Comparison of ENCODE assay signal across 2 cellular contexts in the genomic region with DNA sequence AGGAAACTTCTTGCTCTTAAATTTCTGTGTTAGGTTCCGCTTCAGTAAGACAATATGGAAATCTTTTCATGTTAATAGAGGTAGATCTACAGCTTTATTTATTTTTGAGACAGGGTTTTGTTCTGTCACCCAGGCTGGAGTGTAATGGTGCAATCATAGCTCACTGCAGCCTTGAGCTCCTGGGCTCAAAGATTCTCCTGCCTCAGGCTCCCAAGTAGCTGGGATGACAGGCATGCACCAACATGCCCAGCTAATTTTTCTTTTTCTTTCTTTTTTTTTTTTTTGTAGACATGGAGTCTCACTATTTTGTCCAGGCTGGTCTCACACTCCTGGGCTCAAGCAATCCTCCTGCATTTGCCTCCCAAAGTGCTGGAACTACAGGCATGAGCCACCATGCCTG.
TF ChIP-seq lines count a peak whose summit lies in the region.

No MANE protein-coding gene starts in this region.

TF ChIP-seq in GM23338, 12 proteins besides CTCF, POLR2A, EP300 and RAD21 (continues in another document):
- no peak for TF ChIP-seq ZNF331 (CRISPR knock-in tag; IDR thresholded peaks at IDR 0.05; ENCODE audit: low read depth)
- TF ChIP-seq, protein P1, sequence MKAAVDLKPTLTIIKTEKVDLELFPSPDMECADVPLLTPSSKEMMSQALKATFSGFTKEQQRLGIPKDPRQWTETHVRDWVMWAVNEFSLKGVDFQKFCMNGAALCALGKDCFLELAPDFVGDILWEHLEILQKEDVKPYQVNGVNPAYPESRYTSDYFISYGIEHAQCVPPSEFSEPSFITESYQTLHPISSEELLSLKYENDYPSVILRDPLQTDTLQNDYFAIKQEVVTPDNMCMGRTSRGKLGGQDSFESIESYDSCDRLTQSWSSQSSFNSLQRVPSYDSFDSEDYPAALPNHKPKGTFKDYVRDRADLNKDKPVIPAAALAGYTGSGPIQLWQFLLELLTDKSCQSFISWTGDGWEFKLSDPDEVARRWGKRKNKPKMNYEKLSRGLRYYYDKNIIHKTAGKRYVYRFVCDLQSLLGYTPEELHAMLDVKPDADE (IDR thresholded peaks at IDR 0.05): no peak
- no peak for TF ChIP-seq NANOG (IDR thresholded peaks at IDR 0.05; ENCODE audit: borderline replicate concordance)
- TF ChIP-seq STAT1 (IDR thresholded peaks at IDR 0.05; ENCODE audit: unreplicated experiment): no peak
- TF ChIP-seq JUNB (IDR thresholded peaks at IDR 0.05; ENCODE audit: unreplicated experiment): no peak
- no peak for TF ChIP-seq POLR2AphosphoS5 (IDR thresholded peaks at IDR 0.05; ENCODE audit: low read depth)
- TF ChIP-seq CREB1 (CRISPR knock-in tag; IDR thresholded peaks at IDR 0.05; ENCODE audit: low read depth): no peak
- no peak for TF ChIP-seq ZNF114 (CRISPR knock-in tag; IDR thresholded peaks at IDR 0.05)
- TF ChIP-seq EZH2phosphoT487 (IDR thresholded peaks at IDR 0.05; ENCODE audit: unreplicated experiment): no peak
- TF ChIP-seq REST (IDR thresholded peaks at IDR 0.05; ENCODE audit: unreplicated experiment): no peak

TF ChIP-seq in IMR-90, 13 proteins besides CTCF, POLR2A, EP300 and RAD21:
- TF ChIP-seq RCOR1 (IDR thresholded peaks at IDR 0.05; ENCODE audit: insufficient replicate concordance, low read length) (no peak), CEBPB (IDR thresholded peaks at IDR 0.05; ENCODE audit: low read depth, low read length) (no peak), CHD1 (IDR thresholded peaks at IDR 0.05; ENCODE audit: low read depth, low read length) (no peak), FOS (IDR thresholded peaks at IDR 0.05; ENCODE audit: low read depth, low read length) (no peak), RFX5 (IDR thresholded peaks at IDR 0.05; ENCODE audit: low read depth, low read length) (no peak), SMC3 (IDR thresholded peaks at IDR 0.05; ENCODE audit: low read depth, low read length) (no peak), MAZ (IDR thresholded peaks at IDR 0.05; ENCODE audit: borderline replicate concordance, low read depth, low read length) (no peak), MAFK (IDR thresholded peaks at IDR 0.05; ENCODE audit: low read depth, low read length) (no peak)
